Comparison of ENCODE assay signal across 22 cellular contexts in the genomic region with DNA sequence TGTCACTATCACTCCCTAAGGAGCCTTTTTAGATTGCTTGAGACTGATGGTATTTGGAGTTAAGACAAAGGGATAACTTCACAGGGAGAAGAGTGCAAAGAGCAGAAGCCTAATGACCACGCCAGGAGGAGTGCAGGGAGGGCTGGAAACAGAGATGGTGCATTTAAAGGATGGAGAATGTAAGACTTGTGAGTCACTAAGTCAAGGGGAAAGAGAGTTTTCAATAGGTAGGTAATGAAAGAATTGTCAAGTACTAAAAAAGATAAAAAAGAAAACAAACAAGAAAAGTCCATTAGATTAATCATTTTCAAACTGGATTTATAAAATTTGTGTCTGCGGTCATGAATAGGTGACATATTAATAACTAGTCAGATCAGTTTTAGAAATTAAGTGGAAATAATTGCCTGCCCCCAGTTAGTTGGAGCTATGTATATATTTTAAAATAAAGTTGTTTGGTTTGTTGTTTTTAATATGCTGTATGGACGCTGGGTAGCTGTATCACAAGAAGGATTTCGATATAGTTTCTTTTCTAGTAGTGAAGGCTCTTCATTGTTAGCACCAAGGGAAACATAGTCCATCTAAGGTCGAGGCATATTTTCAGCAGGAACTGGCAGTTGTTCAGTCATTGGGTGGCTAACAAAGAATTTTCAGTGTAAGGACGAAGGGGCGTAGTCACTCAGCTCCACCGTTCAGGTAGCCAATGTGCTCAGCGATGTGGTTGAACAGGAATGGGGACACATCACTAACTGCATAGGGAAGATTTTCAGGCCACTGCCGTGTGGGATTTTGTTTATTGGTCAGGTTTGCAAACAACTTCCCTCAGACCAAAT.
A peak's percentile ranks its signal among the peaks of the same experiment; 100 is the strongest.
DNase-seq lines count a peak whose midpoint lies in the region; ATAC-seq, FAIRE-seq and TF ChIP-seq lines count a peak whose summit lies in the region.
"Had no signal": no experiment of that assay in that cellular context is flagged by ENCODE, and none has a peak within 500 bp of the region (broad histone marks: within the 10 kb centered on the region; RNA-seq: fewer than 3 reads in every experiment).

No MANE protein-coding gene starts in this region.

- peak overlapping the region; percentile 17; the same call in 2 of the 3 replicates for H3K4me2 ChIP-seq in A549
- H3K4me2 ChIP-seq: BLaER1, KMS-11 had no signal

- H3K9me3 ChIP-seq in A549 (peaks cover 3% of the 10 kb centered on the region; the same call in 1 of the 3 replicates), pancreas (no peaks in the 10 kb centered on the region), T-helper 17 cell (ENCODE audit: control insufficient read depth, low read length, poor library complexity, severe bottlenecking) (no peaks in the 10 kb centered on the region)
- H3K9me3 ChIP-seq: BLaER1 had no signal

- no peak for TF ChIP-seq CTCF in A549 (IDR thresholded peaks at IDR 0.05)
- no peak for TF ChIP-seq CTCF in pancreas (IDR thresholded peaks at IDR 0.05)
- no peak for TF ChIP-seq CTCF in foreskin keratinocyte (conservative IDR thresholded peaks at IDR 0.05)

- ATAC-seq in A549 (no peak), pancreas (peak; percentile 67 to 92 (median 81)), foreskin keratinocyte (no peak), T-helper 17 cell (no peak)

- no peak for DNase-seq in A549 (ENCODE audit: low read depth in 1 of 2, low spot score in 1 of 2)
- peak; percentile 79 for DNase-seq in RCC 7860 (ENCODE audit: low spot score)
- peak; percentile 62 for DNase-seq in islet precursor cell
- peak in 3 of 6 donors; percentile 11 to 31 (median 26) for DNase-seq in pancreas
- no peak for DNase-seq in foreskin keratinocyte
- DNase-seq in T-helper 17 cell: no peak
- DNase-seq in NCI-H1092 treated with DMSO at 0.1 percent for 48 hours (lab: John Stamatoyannopoulos, UW): no peak
- DNase-seq: CD4-positive, CD25-positive, alpha-beta regulatory T cell; DMS53; HCEC 1CT; IMR-90; MM.1S; NCI-H1417; NCI-H1694 treated with DMSO at 0.1 percent for 48 hours; NCI-H2081; NCI-H2227 treated with DMSO at 0.1 percent for 48 hours; NCI-H510A; NCI-H69; SHP77 treated with DMSO at 0.1 percent for 48 hours had no signal

- TF ChIP-seq POLR2A in A549 (IDR thresholded peaks at IDR 0.05; ENCODE audit: low read length): no peak

- no peak overlapping the region for H3K4me3 Mint-ChIP-seq in T-helper 17 cell
- H3K4me3 Mint-ChIP-seq: CD4-positive, CD25-positive, alpha-beta regulatory T cell had no signal

- no peak overlapping the region for H3K27ac Mint-ChIP-seq in T-helper 17 cell
- H3K27ac Mint-ChIP-seq: CD4-positive, CD25-positive, alpha-beta regulatory T cell had no signal

- no peaks in the 10 kb centered on the region for H3K27me3 Mint-ChIP-seq in T-helper 17 cell
- H3K27me3 Mint-ChIP-seq: CD4-positive, CD25-positive, alpha-beta regulatory T cell had no signal

- CTCF ChIA-PET in A549 (lab: Yijun Ruan, JAX): interaction anchor here (0.8 to 1.2 kb wide), 2 partner anchors 17 to 32 kb away, joined by 3 to 5 read pairs; no protein-coding TSS in a partner anchor

- no peak for TF ChIP-seq EP300 in A549 (IDR thresholded peaks at IDR 0.05)

- TF ChIP-seq RAD21 in A549 (conservative IDR thresholded peaks at IDR 0.05 in 1 of 2, IDR thresholded peaks at IDR 0.05 in 1 of 2): no peak

- H3K36me3 ChIP-seq in pancreas: no peaks in the 10 kb centered on the region
- H3K36me3 ChIP-seq: BLaER1 had no signal

- H3K4me1 Mint-ChIP-seq in T-helper 17 cell: no peaks in the 10 kb centered on the region
- H3K4me1 Mint-ChIP-seq: CD4-positive, CD25-positive, alpha-beta regulatory T cell had no signal

- peaks cover 2% of the 10 kb centered on the region for H3K36me3 Mint-ChIP-seq in T-helper 17 cell (ENCODE audit: low read depth)
- H3K36me3 Mint-ChIP-seq: CD4-positive, CD25-positive, alpha-beta regulatory T cell had no signal

- FAIRE-seq in A549 (lab: Jason Lieb, UNC) (no peak), RCC 7860 (lab: Jason Lieb, UNC) (peak; percentile 88), pancreas (lab: Jason Lieb, UNC) (no peak)
- FAIRE-seq: H1 had no signal

- POLR2A ChIA-PET in A549 (lab: Yijun Ruan, JAX): interaction anchor here (0.6 kb wide), 1 partner anchor 855 kb away, joined by 4 read pairs; no protein-coding TSS in a partner anchor

- H3K27ac ChIP-seq in A549: peak overlapping the region in 1 of 2 experiments; percentile 34; a peak in 3 of 6 replicates
- H3K27ac ChIP-seq in pancreas: peak overlapping the region in 3 of 4 donors; percentile 8 to 50 (median 16)
- no peak overlapping the region for H3K27ac ChIP-seq in foreskin keratinocyte
- H3K27ac ChIP-seq: BLaER1, KMS-11 had no signal

- WGBS in A549 (ENCODE audit: missing lambda C conversion rate): 66% methylated on average over 9 of the region's 10 CpGs
- WGBS in pancreas, 2 donors: 44% methylated on average over 10 of the region's 10 CpGs

- intact Hi-C loops in pancreas (cut with DNase I): no loop called here

- H3K4me3 ChIP-seq in A549: no peak overlapping the region
- H3K4me3 ChIP-seq in pancreas: no peak overlapping the region
- H3K4me3 ChIP-seq: BLaER1 had no signal

- H3K27me3 ChIP-seq in pancreas: no peaks in the 10 kb centered on the region
- H3K27me3 ChIP-seq in foreskin keratinocyte: no peaks in the 10 kb centered on the region
- H3K27me3 ChIP-seq: BLaER1 had no signal

- 0 out of 3 replicates have a peak, but pooled peaks cover 11% of the 10 kb centered on the region for H3K4me1 ChIP-seq in A549
- H3K4me1 ChIP-seq in pancreas: no peaks in the 10 kb centered on the region
- no peaks in the 10 kb centered on the region for H3K4me1 ChIP-seq in foreskin keratinocyte
- H3K4me1 ChIP-seq: BLaER1 had no signal

TF ChIP-seq in A549, 52 proteins besides CTCF, POLR2A, EP300 and RAD21:
- TF ChIP-seq FOSL2 (IDR thresholded peaks at IDR 0.05) (no peak), FOSL2 (CRISPR knock-in tag; IDR thresholded peaks at IDR 0.05) (0 out of 2 replicates have a peak, but pooled peaks have one; percentile 8), HOXB13 (CRISPR knock-in tag; IDR thresholded peaks at IDR 0.05; ENCODE audit: low read depth) (no peak)
- TF ChIP-seq, protein P1, sequence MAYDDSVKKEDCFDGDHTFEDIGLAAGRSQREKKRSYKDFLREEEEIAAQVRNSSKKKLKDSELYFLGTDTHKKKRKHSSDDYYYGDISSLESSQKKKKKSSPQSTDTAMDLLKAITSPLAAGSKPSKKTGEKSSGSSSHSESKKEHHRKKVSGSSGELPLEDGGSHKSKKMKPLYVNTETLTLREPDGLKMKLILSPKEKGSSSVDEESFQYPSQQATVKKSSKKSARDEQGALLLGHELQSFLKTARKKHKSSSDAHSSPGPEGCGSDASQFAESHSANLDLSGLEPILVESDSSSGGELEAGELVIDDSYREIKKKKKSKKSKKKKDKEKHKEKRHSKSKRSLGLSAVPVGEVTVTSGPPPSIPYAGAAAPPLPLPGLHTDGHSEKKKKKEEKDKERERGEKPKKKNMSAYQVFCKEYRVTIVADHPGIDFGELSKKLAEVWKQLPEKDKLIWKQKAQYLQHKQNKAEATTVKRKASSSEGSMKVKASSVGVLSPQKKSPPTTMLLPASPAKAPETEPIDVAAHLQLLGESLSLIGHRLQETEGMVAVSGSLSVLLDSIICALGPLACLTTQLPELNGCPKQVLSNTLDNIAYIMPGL (CRISPR knock-in tag; IDR thresholded peaks at IDR 0.05; ENCODE audit: borderline replicate concordance): no peak

Comparison
In these comparisons a context has a peak if more than half of its experiments do, and no peak if none do; other contexts are left out.
1. ATAC-seq: peak in pancreas (4 of 4); none in A549 (0 of 2), foreskin keratinocyte (single experiment) and T-helper 17 cell (single experiment).
2. DNase-seq: peak in RCC 7860 (single experiment) and islet precursor cell (single experiment); none in A549 (0 of 2), foreskin keratinocyte (0 of 2), T-helper 17 cell (0 of 3) and NCI-H1092 treated with DMSO at 0.1 percent for 48 hours (single experiment).